Comparison of ENCODE assay signal across 9 cellular contexts in genomic region chr2:71452565-71452964, GRCh38. TPM values are rescaled to one million over a fixed set of nuclear protein-coding genes. Genes with fewer than 3 reads are reported as not detected.
DNase-seq lines count a peak whose midpoint lies in the region; ATAC-seq and FAIRE-seq lines count a peak whose summit lies in the region.
"Had no signal": no experiment of that assay in that cellular context is flagged by ENCODE, and none has a peak within 500 bp of the region (broad histone marks: within the 10 kb centered on the region; RNA-seq: fewer than 3 reads in every experiment).

No MANE protein-coding gene starts in this region.

- DNase-seq in Daoy (ENCODE audit: low read depth) (peak; percentile 81), UCSD-AML1 (lab: John Stamatoyannopoulos, UW; ENCODE audit: unreplicated experiment) (peak; percentile 78), right cardiac atrium (peak in 2 of 3 donors; percentile 61 to 74), amygdala (lab: John Stamatoyannopoulos, UW) (no peak), GM19239 (ENCODE audit: insufficient read length, low spot score) (no peak), DMS114 treated with DMSO at 0.1 percent for 48 hours (lab: John Stamatoyannopoulos, UW; ENCODE audit: unreplicated experiment) (no peak)
- DNase-seq in Jurkat, Clone E6-1 (ENCODE audit: low read depth, low spot score) = peak; percentile 47

- ATAC-seq in right cardiac atrium = peak; percentile 45 to 79
- ATAC-seq in HG03457 (IDR thresholded peaks at IDR 0.05; ENCODE audit: unreplicated experiment) = no peak

- H3K27me3 ChIP-seq in right cardiac atrium (ENCODE audit: control insufficient read depth, insufficient read depth) = no peaks in the 10 kb centered on the region

- no peak overlapping the region for H3K4me3 ChIP-seq in Jurkat, Clone E6-1 (ENCODE audit: low read length)
- no peak overlapping the region for H3K4me3 ChIP-seq in right cardiac atrium (ENCODE audit: low read length)

- H3K4me1 ChIP-seq in right cardiac atrium (ENCODE audit: control insufficient read depth, insufficient read depth, low read length) = peaks cover 23% of the 10 kb centered on the region

- intact Hi-C loops in right cardiac atrium (cut with DNase I) = no loop called here

- no peaks in the 10 kb centered on the region for H3K9me3 ChIP-seq in right cardiac atrium (ENCODE audit: control insufficient read depth, low read length)

- no peak for FAIRE-seq in GM19239 (lab: Jason Lieb, UNC)

- 18% methylated on average over 2 of the region's 2 CpGs for WGBS in right cardiac atrium

- peak overlapping the region; percentile 78 for H3K27ac ChIP-seq in right cardiac atrium (ENCODE audit: low read length)
- H3K27ac ChIP-seq: SK-N-MC had no signal

RNA-seq across cellular contexts. Expression of gene DYSF, which starts 0.8 kb away (rescaled TPM):
- total RNA-seq in Daoy (2014; rRNA removed; shearing (Covaris generic)) = 0.23 and 5.9 TPM in 2 replicates
- not detected for polyA plus RNA-seq in Jurkat, Clone E6-1 (2012; ENCODE audit: insufficient read depth, insufficient read length)
- total RNA-seq in right cardiac atrium = 10 to 100 TPM; 42.0 to 49.4 (median 43.8) TPM
- polyA plus RNA-seq in right cardiac atrium = 36.7 TPM

Comparison
In these comparisons a context has a peak if more than half of its experiments do, and no peak if none do; other contexts are left out.
1. DNase-seq: peak in Daoy (single experiment), Jurkat, Clone E6-1 (single experiment), UCSD-AML1 (single experiment) and right cardiac atrium (2 of 3); none in amygdala (0 of 56), GM19239 (single experiment) and DMS114 treated with DMSO at 0.1 percent for 48 hours (single experiment).